Comparison of ENCODE assay signal across 1 cellular context in genomic region chr11:71911321-71911985, GRCh38.
TF ChIP-seq lines count a peak whose summit lies in the region.

No MANE protein-coding gene starts in this region.

TF ChIP-seq in GM12878, 131 proteins besides CTCF, POLR2A, EP300 and RAD21:
- TF ChIP-seq SMC3 (IDR thresholded peaks at IDR 0.05; ENCODE audit: borderline replicate concordance, low read length) (peak; percentile 14; the same call in 1 of the 2 replicates), YY1 (IDR thresholded peaks at IDR 0.05; ENCODE audit: low read depth, low read length) (peak; percentile 73; the same call in 1 of the 2 replicates), RELA (IDR thresholded peaks at IDR 0.05; ENCODE audit: borderline replicate concordance, partially characterized antibody) (peak; percentile 56)
